In genomic region chr1:41704189-41704588, GRCh38 we compare ENCODE assay signal across 21 cellular contexts.
"Had no signal": no experiment of that assay in that cellular context is flagged by ENCODE, and none has a peak within 500 bp of the region (broad histone marks: within the 10 kb centered on the region; RNA-seq: fewer than 3 reads in every experiment).

No MANE protein-coding gene starts in this region.

- H3K27me3 ChIP-seq: body of pancreas, right atrium auricular region, tibial nerve had no signal

- H3K4me1 ChIP-seq: body of pancreas, lower lobe of right lung, prostate gland, tibial nerve had no signal

- DNase-seq: activated CD4-positive, alpha-beta memory T cell treated with anti-CD3 and anti-CD28 coated beads, Interleukin-2, amount 10 ng/mL, durations not matched to agents 7 days and 5 days; activated CD4-positive, alpha-beta T cell treated with anti-CD3 and anti-CD28 coated beads, Interleukin-2, amount 10 ng/mL, durations not matched to agents 24 days and 14 days; activated gamma-delta T cell treated with Interleukin-2 at 50 U/mL for 16 hours; activated T-cell treated with anti-CD3 and anti-CD28 coated beads, Interleukin-2, amount 50 U/mL, for 72 hours; anterior cingulate cortex; body of pancreas; effector CD4-positive, alpha-beta T cell; erythroblast; foreskin fibroblast; lower lobe of right lung; mesendoderm; mucosa of descending colon; naive thymus-derived CD8-positive, alpha-beta T cell; stimulated activated CD4-positive, alpha-beta T cell treated with anti-CD3 and anti-CD28 coated beads, Interleukin-4, amount 100 ng/mL, for 4 hours; stimulated activated naive CD8-positive, alpha-beta T cell treated with anti-CD3 and anti-CD28 coated beads, Interleukin-15, Interleukin-2, amounts not matched to agents 100 U/mL and 50 U/mL, for 24 hours; substantia nigra had no signal

- H3K36me3 ChIP-seq: lower lobe of right lung, prostate gland, right atrium auricular region, tibial nerve had no signal

- H3K27ac ChIP-seq: body of pancreas, lower lobe of right lung, prostate gland, right atrium auricular region, tibial nerve had no signal

- ATAC-seq: activated CD4-positive, CD25-positive, alpha-beta regulatory T cell treated with anti-CD3 and anti-CD28 coated beads, Interleukin-2, amount 50 U/mL, for 24 hours; activated T-cell treated with anti-CD3 and anti-CD28 coated beads, Interleukin-2, amount 50 U/mL, for 72 hours; body of pancreas; left lobe of liver; lower lobe of right lung; mucosa of descending colon; naive thymus-derived CD8-positive, alpha-beta T cell; stimulated activated naive CD8-positive, alpha-beta T cell treated with anti-CD3 and anti-CD28 coated beads, Interleukin-15, Interleukin-2, amounts not matched to agents 100 U/mL and 50 U/mL, for 24 hours had no signal

- H3K9me3 ChIP-seq: body of pancreas, lower lobe of right lung, mucosa of descending colon, prostate gland, right atrium auricular region, tibial nerve had no signal

- H3K4me3 ChIP-seq: body of pancreas, lower lobe of right lung, mucosa of descending colon, prostate gland, right atrium auricular region, tibial nerve had no signal
